Comparison of ENCODE assay signal across 9 cellular contexts in genomic region chr1:25432364-25432719, GRCh38. TPM values are rescaled to one million over a fixed set of nuclear protein-coding genes. Genes with fewer than 3 reads are reported as not detected.
A peak's percentile ranks its signal among the peaks of the same experiment; 100 is the strongest.
DNase-seq lines count a peak whose midpoint lies in the region; ATAC-seq, FAIRE-seq and TF ChIP-seq lines count a peak whose summit lies in the region.
"Had no signal": no experiment of that assay in that cellular context is flagged by ENCODE, and none has a peak within 500 bp of the region (broad histone marks: within the 10 kb centered on the region; RNA-seq: fewer than 3 reads in every experiment).

No MANE protein-coding gene starts in this region.

- in situ Hi-C loops in HepG2 (cut with HindIII; ENCODE audit: extremely low pct_ligation_motif_present, low pct_unique_long_range_greater_than_20kb), result no loop called here

- no peak overlapping the region for H2AFZ ChIP-seq in HepG2 (ENCODE audit: low read length)

- WGBS in HepG2 (ENCODE audit: low lambda C conversion rate), result 43% methylated on average over 2 of the region's 2 CpGs

- no peaks in the 10 kb centered on the region for H3K9me3 Mint-ChIP-seq in activated naive CD4-positive, alpha-beta T cell treated with anti-CD3 and anti-CD28 coated beads for 36 hours
- no peaks in the 10 kb centered on the region for H3K9me3 Mint-ChIP-seq in activated naive CD4-positive, alpha-beta T cell treated with anti-CD3 and anti-CD28 coated beads, Interleukin-2, amount 50 U/mL, for 72 hours
- H3K9me3 Mint-ChIP-seq in activated naive CD8-positive, alpha-beta T cell treated with anti-CD3 and anti-CD28 coated beads, Interleukin-2, amount 10 ng/mL, durations not matched to agents 7 days and 5 days, result no peaks in the 10 kb centered on the region

- peak overlapping the region; percentile 85 to 93 (median 90); a peak in 5 of 6 replicates for H3K4me3 ChIP-seq in HepG2 (replicated peaks in 1 of 3; ENCODE audit: insufficient read depth in 1 of 3, low read depth in 2 of 3, low read length in 3 of 3)
- peak overlapping the region; percentile 87 for H3K4me3 ChIP-seq in thoracic aorta

- no peaks in the 10 kb centered on the region for H3K9me3 ChIP-seq in HepG2 (ENCODE audit: low read length)
- H3K9me3 ChIP-seq in thoracic aorta, result no peaks in the 10 kb centered on the region

- H3K4me1 ChIP-seq in HepG2 (ENCODE audit: insufficient read depth, low read length) (peaks cover 56% of the 10 kb centered on the region), thoracic aorta (ENCODE audit: control insufficient read depth in 1 of 2, low read depth in 2 of 2) (peaks cover 26 to 54% of the 10 kb centered on the region in 2 donors)

- POLR2A ChIA-PET in activated naive CD8-positive, alpha-beta T cell treated with anti-CD3 and anti-CD28 coated beads, Interleukin-2, amount 10 ng/mL, durations not matched to agents 7 days and 5 days (lab: Charles Lee), result interaction anchor here (1.5 kb wide), 1 partner anchor 193 kb away, joined by 4 read pairs; no protein-coding TSS in a partner anchor
- POLR2A ChIA-PET in HepG2 (lab: Yijun Ruan, JAX), result interaction anchor here (0.7 kb wide), 1 partner anchor 51 kb away, joined by 3 read pairs; no protein-coding TSS in a partner anchor

- TF ChIP-seq EP300 in HepG2 (IDR thresholded peaks at IDR 0.05; ENCODE audit: low read depth in 2 of 2, low read length in 2 of 2) (no peak), HepG2 (CRISPR knock-in tag; IDR thresholded peaks at IDR 0.05; ENCODE audit: borderline replicate concordance) (no peak)

- FAIRE-seq in HepG2 (lab: Jason Lieb, UNC), result no peak

- H3K27ac ChIP-seq in HepG2 (ENCODE audit: extremely low read length, insufficient read depth, low read length) (no peak overlapping the region), thoracic aorta (peak overlapping the region in 1 of 2 donors; percentile 88)

- no peak for ATAC-seq in activated naive CD4-positive, alpha-beta T cell treated with anti-CD3 and anti-CD28 coated beads, Interleukin-2, amount 50 U/mL, for 72 hours
- ATAC-seq in activated naive CD8-positive, alpha-beta T cell treated with anti-CD3 and anti-CD28 coated beads, Interleukin-2, amount 10 ng/mL, durations not matched to agents 7 days and 5 days (ENCODE audit: low read depth), result no peak
- no peak for ATAC-seq in HepG2
- no peak for ATAC-seq in thoracic aorta (ENCODE audit: insufficient number of reproducible peaks, low FRiP score, low read depth)
- ATAC-seq in GM18517 (IDR thresholded peaks at IDR 0.05; ENCODE audit: unreplicated experiment), result no peak

- TF ChIP-seq CTCF in HepG2 (CRISPR knock-in tag; IDR thresholded peaks at IDR 0.05) (no peak), thoracic aorta (IDR thresholded peaks at IDR 0.05) (no peak)

- no peak for DNase-seq in activated naive CD4-positive, alpha-beta T cell treated with anti-CD3 and anti-CD28 coated beads for 36 hours
- DNase-seq in activated naive CD4-positive, alpha-beta T cell treated with anti-CD3 and anti-CD28 coated beads, Interleukin-2, amount 50 U/mL, for 72 hours (ENCODE audit: low spot score in 2 of 2), result no peak
- no peak for DNase-seq in activated naive CD8-positive, alpha-beta T cell treated with anti-CD3 and anti-CD28 coated beads, Interleukin-2, amount 10 ng/mL, durations not matched to agents 7 days and 5 days
- DNase-seq in HepG2 (ENCODE audit: low spot score) (no peak), thoracic aorta (ENCODE audit: low spot score) (no peak), OCI-M2 (lab: John Stamatoyannopoulos, UW; ENCODE audit: unreplicated experiment) (no peak)
- DNase-seq in stimulated activated CD4-positive, alpha-beta T cell treated with anti-CD3 and anti-CD28 coated beads, Interleukin-15, amount 100 ng/mL, for 24 hours, result no peak
- DNase-seq: DMS153 had no signal

- peak overlapping the region; percentile 81 for H3K4me3 Mint-ChIP-seq in activated naive CD4-positive, alpha-beta T cell treated with anti-CD3 and anti-CD28 coated beads for 36 hours
- peak overlapping the region; percentile 78 for H3K4me3 Mint-ChIP-seq in activated naive CD8-positive, alpha-beta T cell treated with anti-CD3 and anti-CD28 coated beads, Interleukin-2, amount 10 ng/mL, durations not matched to agents 7 days and 5 days

- no TSS peak for BruUV-seq in HepG2 (replicated peaks; lab: Mats Ljungman, UMichigan)

- no peaks in the 10 kb centered on the region for H3K36me3 Mint-ChIP-seq in activated naive CD4-positive, alpha-beta T cell treated with anti-CD3 and anti-CD28 coated beads for 36 hours (ENCODE audit: low read depth)
- H3K36me3 Mint-ChIP-seq in activated naive CD4-positive, alpha-beta T cell treated with anti-CD3 and anti-CD28 coated beads, Interleukin-2, amount 50 U/mL, for 72 hours, result peaks cover 0 to 5% of the 10 kb centered on the region in 2 donors
- peaks cover 3% of the 10 kb centered on the region for H3K36me3 Mint-ChIP-seq in activated naive CD8-positive, alpha-beta T cell treated with anti-CD3 and anti-CD28 coated beads, Interleukin-2, amount 10 ng/mL, durations not matched to agents 7 days and 5 days

- H3K27me3 Mint-ChIP-seq in activated naive CD4-positive, alpha-beta T cell treated with anti-CD3 and anti-CD28 coated beads for 36 hours (ENCODE audit: low read depth), result no peaks in the 10 kb centered on the region
- no peaks in the 10 kb centered on the region for H3K27me3 Mint-ChIP-seq in activated naive CD8-positive, alpha-beta T cell treated with anti-CD3 and anti-CD28 coated beads, Interleukin-2, amount 10 ng/mL, durations not matched to agents 7 days and 5 days

- H3K4me2 ChIP-seq in HepG2 (ENCODE audit: low read depth, low read length), result peak overlapping the region; percentile 87

- H3K36me3 ChIP-seq in HepG2 (replicated peaks in 1 of 2; ENCODE audit: control insufficient read depth in 1 of 2, insufficient read depth in 2 of 2, low read length in 2 of 2), result peaks cover 0 to 1% of the 10 kb centered on the region in 2 experiments; a peak in 1 of 5 replicates
- H3K36me3 ChIP-seq in thoracic aorta, result no peaks in the 10 kb centered on the region

- H3K79me2 ChIP-seq in HepG2 (ENCODE audit: insufficient read depth, low read length), result peaks cover 56% of the 10 kb centered on the region

- no peaks in the 10 kb centered on the region; a peak in 1 of 5 replicates for H3K27me3 ChIP-seq in HepG2 (ENCODE audit: control insufficient read depth in 1 of 2, insufficient read depth in 2 of 2, low read length in 2 of 2)
- no peaks in the 10 kb centered on the region for H3K27me3 ChIP-seq in thoracic aorta (replicated peaks; ENCODE audit: insufficient read depth)

- intact Hi-C loops in activated naive CD4-positive, alpha-beta T cell treated with anti-CD3 and anti-CD28 coated beads for 36 hours (cut with micrococcal nuclease), result loop anchor here (5.0 kb wide), 1 partner anchor 390 kb away; no protein-coding TSS in a partner anchor
- intact Hi-C loops in HepG2 (cut with micrococcal nuclease; ENCODE audit: unreplicated experiment), result no loop called here

- H3K4me1 Mint-ChIP-seq in activated naive CD4-positive, alpha-beta T cell treated with anti-CD3 and anti-CD28 coated beads for 36 hours (ENCODE audit: low read depth), result peaks cover 56% of the 10 kb centered on the region
- H3K4me1 Mint-ChIP-seq in activated naive CD8-positive, alpha-beta T cell treated with anti-CD3 and anti-CD28 coated beads, Interleukin-2, amount 10 ng/mL, durations not matched to agents 7 days and 5 days, result peaks cover 56% of the 10 kb centered on the region

- CTCF ChIA-PET in activated naive CD4-positive, alpha-beta T cell treated with anti-CD3 and anti-CD28 coated beads for 36 hours (lab: Charles Lee), result interaction anchor here (0.6 to 1.3 kb wide), 7 partner anchors 15 to 187 kb away, joined by 3 to 6 read pairs (median 3); no protein-coding TSS in a partner anchor
- CTCF ChIA-PET in HepG2 (lab: Yijun Ruan, JAX; ENCODE audit: low intra/inter-chr PET ratio, low total read pairs), result no interaction called here

- peaks cover 19% of the 10 kb centered on the region for H4K20me1 ChIP-seq in HepG2 (ENCODE audit: insufficient read depth, low read length)

- no peak overlapping the region for H3K27ac Mint-ChIP-seq in activated naive CD4-positive, alpha-beta T cell treated with anti-CD3 and anti-CD28 coated beads for 36 hours
- H3K27ac Mint-ChIP-seq in activated naive CD4-positive, alpha-beta T cell treated with anti-CD3 and anti-CD28 coated beads, Interleukin-2, amount 50 U/mL, for 72 hours, result peak overlapping the region in 1 of 2 donors; percentile 79
- no peak overlapping the region for H3K27ac Mint-ChIP-seq in activated naive CD8-positive, alpha-beta T cell treated with anti-CD3 and anti-CD28 coated beads, Interleukin-2, amount 10 ng/mL, durations not matched to agents 7 days and 5 days

- no peak for TF ChIP-seq RAD21 in HepG2 (CRISPR knock-in tag; IDR thresholded peaks at IDR 0.05)

- peak overlapping the region; percentile 83; the same call in 1 of the 2 replicates for H3K9ac ChIP-seq in HepG2 (ENCODE audit: insufficient read depth, low read depth, low read length)

- no peak for TF ChIP-seq POLR2A in HepG2 (IDR thresholded peaks at IDR 0.05; ENCODE audit: insufficient read depth in 1 of 2, low read depth in 2 of 2, low read length in 2 of 2)

RNA-seq across cellular contexts. Expression of gene MACO1, which starts 1.6 kb away (rescaled TPM):
- 1 to 10 TPM; 8.4 to 8.6 TPM for total RNA-seq in activated naive CD4-positive, alpha-beta T cell treated with anti-CD3 and anti-CD28 coated beads for 36 hours
- 10 to 100 TPM; 14.3 to 19.7 TPM for total RNA-seq in activated naive CD4-positive, alpha-beta T cell treated with anti-CD3 and anti-CD28 coated beads, Interleukin-2, amount 50 U/mL, for 72 hours
- 10 to 100 TPM; 20.6 to 21.1 TPM for total RNA-seq in activated naive CD8-positive, alpha-beta T cell treated with anti-CD3 and anti-CD28 coated beads, Interleukin-2, amount 10 ng/mL, durations not matched to agents 7 days and 5 days
- total RNA-seq in HepG2 (2016; rRNA removed; fragmentation: Illumina TruSeq; extraction: Trizol) (9.2 and 17.0 TPM in 2 replicates), thoracic aorta (10 to 100 TPM; 15.2 to 18.8 TPM)
- total RNA-seq in HepG2 (2016; cell fraction: cytosol; rRNA removed; fragmentation: Illumina TruSeq; extraction: Trizol; ENCODE audit: low read depth), result 2.6 and 3.3 TPM in 2 replicates
- 9.2 and 18.3 TPM in 2 replicates for total RNA-seq in HepG2 (2016; cell fraction: insoluble cytoplasmic fraction; rRNA removed; fragmentation: Illumina TruSeq; extraction: Trizol)
- total RNA-seq in HepG2 (2016; cell fraction: membrane; rRNA removed; fragmentation: Illumina TruSeq; extraction: Trizol), result 6.1 and 7.5 TPM in 2 replicates
- total RNA-seq in HepG2 (2016; cell fraction: nucleus; rRNA removed; fragmentation: Illumina TruSeq; extraction: Trizol), result 15.7 and 18.2 TPM in 2 replicates
- polyA plus RNA-seq in HepG2 (2011; rRNA removed), result 9.7 TPM in 2 replicates
- polyA plus RNA-seq in HepG2 (2011; cell fraction: cytosol; rRNA removed), result 5.9 and 8.6 TPM in 2 replicates
- 4.1 and 4.6 TPM in 2 replicates for polyA plus RNA-seq in HepG2 (2011; cell fraction: nucleus; rRNA removed)
- 16.4 and 19.7 TPM in 2 replicates for polyA plus RNA-seq in HepG2 (2012)
- polyA plus RNA-seq in HepG2 (2016; cell fraction: cytosol; fragmentation: Illumina TruSeq; extraction: Trizol; ENCODE audit: low read depth), result 1.4 and 1.9 TPM in 2 replicates
- polyA plus RNA-seq in HepG2 (2016; cell fraction: insoluble cytoplasmic fraction; fragmentation: Illumina TruSeq; extraction: Trizol; ENCODE audit: low read depth), result 9.8 and 10.1 TPM in 2 replicates
- polyA plus RNA-seq in HepG2 (2016; cell fraction: membrane; fragmentation: Illumina TruSeq; extraction: Trizol; ENCODE audit: low read depth), result 3.6 and 4.1 TPM in 2 replicates
- polyA plus RNA-seq in HepG2 (2016; cell fraction: nucleus; fragmentation: Illumina TruSeq; extraction: Trizol; ENCODE audit: insufficient read depth, low read depth), result 22.2 and 24.5 TPM in 2 replicates
- 4.5 and 4.7 TPM in 2 replicates for polyA minus RNA-seq in HepG2 (2011; rRNA and poly(A)+ RNA removed; ENCODE audit: low replicate concordance)
- polyA minus RNA-seq in HepG2 (2011; cell fraction: cytosol; rRNA and poly(A)+ RNA removed), result 9.5 and 9.6 TPM in 2 replicates
- polyA minus RNA-seq in HepG2 (2011; cell fraction: nucleus; rRNA and poly(A)+ RNA removed), result 7.5 and 9.8 TPM in 2 replicates

RNA-seq across cellular contexts. Expression of gene RHCE, which starts 11.7 kb away (rescaled TPM):
- total RNA-seq in activated naive CD4-positive, alpha-beta T cell treated with anti-CD3 and anti-CD28 coated beads for 36 hours, result under 1 TPM; 0.33 to 0.54 TPM
- under 1 TPM in 1 of 2 donors, not detected in 1; 0.64 TPM for total RNA-seq in activated naive CD4-positive, alpha-beta T cell treated with anti-CD3 and anti-CD28 coated beads, Interleukin-2, amount 50 U/mL, for 72 hours
- total RNA-seq in activated naive CD8-positive, alpha-beta T cell treated with anti-CD3 and anti-CD28 coated beads, Interleukin-2, amount 10 ng/mL, durations not matched to agents 7 days and 5 days, result under 1 TPM; 0.17 to 0.25 TPM
- not detected in 2 replicates for total RNA-seq in HepG2 (2016; rRNA removed; fragmentation: Illumina TruSeq; extraction: Trizol)
- not detected in 2 replicates for total RNA-seq in HepG2 (2016; cell fraction: cytosol; rRNA removed; fragmentation: Illumina TruSeq; extraction: Trizol; ENCODE audit: low read depth)
- total RNA-seq in HepG2 (2016; cell fraction: insoluble cytoplasmic fraction; rRNA removed; fragmentation: Illumina TruSeq; extraction: Trizol), result 0.09 TPM in 1 of 2 replicates, not detected in the other
- total RNA-seq in HepG2 (2016; cell fraction: membrane; rRNA removed; fragmentation: Illumina TruSeq; extraction: Trizol), result 0.14 TPM in 1 of 2 replicates, not detected in the other
- not detected in 2 replicates for total RNA-seq in HepG2 (2016; cell fraction: nucleus; rRNA removed; fragmentation: Illumina TruSeq; extraction: Trizol)
- 0.30 and 0.46 TPM in 2 replicates for polyA plus RNA-seq in HepG2 (2011; rRNA removed)
- 0.40 and 0.70 TPM in 2 replicates for polyA plus RNA-seq in HepG2 (2011; cell fraction: cytosol; rRNA removed)
- 0.24 and 0.35 TPM in 2 replicates for polyA plus RNA-seq in HepG2 (2011; cell fraction: nucleus; rRNA removed)
- polyA plus RNA-seq in HepG2 (2012), result 0.90 TPM in 1 of 2 replicates, not detected in the other
- not detected in 2 replicates for polyA plus RNA-seq in HepG2 (2016; cell fraction: cytosol; fragmentation: Illumina TruSeq; extraction: Trizol; ENCODE audit: low read depth)
- polyA plus RNA-seq in HepG2 (2016; cell fraction: insoluble cytoplasmic fraction; fragmentation: Illumina TruSeq; extraction: Trizol; ENCODE audit: low read depth), result not detected in 2 replicates
- 0.14 TPM in 1 of 2 replicates, not detected in the other for polyA plus RNA-seq in HepG2 (2016; cell fraction: membrane; fragmentation: Illumina TruSeq; extraction: Trizol; ENCODE audit: low read depth)
- polyA plus RNA-seq in HepG2 (2016; cell fraction: nucleus; fragmentation: Illumina TruSeq; extraction: Trizol; ENCODE audit: insufficient read depth, low read depth), result not detected in 2 replicates
- polyA minus RNA-seq in HepG2 (2011; rRNA and poly(A)+ RNA removed; ENCODE audit: low replicate concordance), result 0.10 and 0.40 TPM in 2 replicates
- not detected in 2 replicates for polyA minus RNA-seq in HepG2 (2011; cell fraction: cytosol; rRNA and poly(A)+ RNA removed)
- not detected in 2 replicates for polyA minus RNA-seq in HepG2 (2011; cell fraction: nucleus; rRNA and poly(A)+ RNA removed)
- total RNA-seq in thoracic aorta, result not detected
